11 cellular contexts compared by ENCODE assay signal in the genomic region with DNA sequence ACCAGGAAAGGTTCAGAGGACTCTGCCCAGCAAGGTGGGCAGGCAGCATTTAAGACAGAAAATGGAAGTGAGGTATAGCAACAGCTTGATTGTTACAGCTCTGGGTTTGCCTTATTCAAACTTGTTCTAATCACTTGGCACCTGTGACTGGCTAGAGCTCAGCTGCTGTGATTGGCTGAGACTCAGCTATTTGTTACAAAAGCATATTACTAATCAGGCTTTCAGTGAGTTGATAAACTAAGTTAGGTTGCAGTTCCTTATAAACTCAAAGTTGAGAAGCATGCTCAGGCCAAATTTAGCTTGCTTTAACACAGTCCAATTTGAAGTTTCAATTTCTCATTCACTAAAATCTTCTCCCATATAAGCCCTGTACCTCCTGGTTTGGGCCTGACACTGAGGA. TPM values are rescaled to one million over a fixed set of nuclear protein-coding genes. Genes with fewer than 3 reads are reported as not detected.
A peak's percentile ranks its signal among the peaks of the same experiment; 100 is the strongest.
DNase-seq lines count a peak whose midpoint lies in the region; ATAC-seq and TF ChIP-seq lines count a peak whose summit lies in the region.
"Had no signal": no experiment of that assay in that cellular context is flagged by ENCODE, and none has a peak within 500 bp of the region (broad histone marks: within the 10 kb centered on the region; RNA-seq: fewer than 3 reads in every experiment).

No MANE protein-coding gene starts in this region.

- H3K9me3 ChIP-seq in smooth muscle cell (replicated peaks; ENCODE audit: low read depth), result no peaks in the 10 kb centered on the region

- H3K4me3 ChIP-seq in smooth muscle cell, result no peak overlapping the region

- no peaks in the 10 kb centered on the region for H3K27me3 ChIP-seq in smooth muscle cell (ENCODE audit: low read depth)

- no peak overlapping the region for H3K4me2 ChIP-seq in smooth muscle cell

- H3K27ac ChIP-seq in smooth muscle cell (ENCODE audit: low read depth), result no peak overlapping the region

- no peaks in the 10 kb centered on the region for H4K20me1 ChIP-seq in smooth muscle cell (ENCODE audit: low read depth)

- ATAC-seq in GM19035 (IDR thresholded peaks at IDR 0.05; ENCODE audit: unreplicated experiment) (peak; percentile 46), GM21737 (IDR thresholded peaks at IDR 0.05; ENCODE audit: unreplicated experiment) (peak; percentile 58), HG03354 (IDR thresholded peaks at IDR 0.05; ENCODE audit: poor library complexity, severe bottlenecking, unreplicated experiment) (peak; percentile 80), left lobe of liver (peak; percentile 59)
- ATAC-seq: stimulated activated effector memory CD8-positive, alpha-beta T cell treated with anti-CD3 and anti-CD28 coated beads, Interleukin-12 subunit alpha, Interleukin-12 subunit beta, amount 100 ng/mL, for 72 hours had no signal

- no peaks in the 10 kb centered on the region for H3K4me1 ChIP-seq in smooth muscle cell (ENCODE audit: low read depth)

- H3K9ac ChIP-seq in smooth muscle cell (ENCODE audit: low read depth), result no peak overlapping the region

- no peak for DNase-seq in left lobe of liver (ENCODE audit: low spot score)
- DNase-seq in kidney glomerular epithelial cell (lab: John Stamatoyannopoulos, UW), result no peak
- DNase-seq in kidney tubule cell (ENCODE audit: low spot score), result no peak
- DNase-seq in smooth muscle cell (lab: John Stamatoyannopoulos, UW; ENCODE audit: unreplicated experiment), result no peak
- no peak for DNase-seq in OCI-M1 (lab: John Stamatoyannopoulos, UW)
- DNase-seq: caudate nucleus, mesenchymal stem cell had no signal

- H3K36me3 ChIP-seq in smooth muscle cell (ENCODE audit: low read depth), result no peaks in the 10 kb centered on the region

- TF ChIP-seq CTCF in smooth muscle cell (IDR thresholded peaks at IDR 0.05; ENCODE audit: borderline replicate concordance, insufficient read depth, poor library complexity, severe bottlenecking), result no peak

- H2AFZ ChIP-seq in smooth muscle cell (ENCODE audit: low read depth), result no peak overlapping the region

- no peaks in the 10 kb centered on the region for H3F3A ChIP-seq in smooth muscle cell (ENCODE audit: low read depth)

- no peaks in the 10 kb centered on the region for H3K79me2 ChIP-seq in smooth muscle cell (ENCODE audit: low read depth)

RNA-seq across cellular contexts. Expression of gene GDA, which starts 56.3 kb away (rescaled TPM):
- 43.2 TPM for total RNA-seq in left lobe of liver
- 6.5 and 10.3 TPM in 2 replicates for total RNA-seq in smooth muscle cell
- 1.4 and 1.8 TPM in 2 replicates for polyA plus RNA-seq in smooth muscle cell
